In genomic region chr7:94004024-94004945, GRCh38 we compare ENCODE assay signal across 8 cellular contexts. TPM values are rescaled to one million over a fixed set of nuclear protein-coding genes. Genes with fewer than 3 reads are reported as not detected.
DNase-seq lines count a peak whose midpoint lies in the region; ATAC-seq, FAIRE-seq and TF ChIP-seq lines count a peak whose summit lies in the region.

Gene BET1 (minus strand): TSS chr7:94004355. CDS start chr7:94004216, 139 bp downstream.

- FAIRE-seq in GM18507 (lab: Jason Lieb, UNC) = peak; percentile 97

- H3K4me3 ChIP-seq in astrocyte of the cerebellum (ENCODE audit: low read depth, low read length) (peak within 1 kb of the TSS; percentile 90), rectal smooth muscle tissue (ENCODE audit: low read length) (peak within 1 kb of the TSS; percentile 77), aorta (ENCODE audit: low read length in 2 of 2) (peak within 1 kb of the TSS; percentile 92 to 93)

- in situ Hi-C loops in astrocyte of the cerebellum (cut with HindIII; ENCODE audit: low sequenced_read_pairs) = loop anchor here (5.0 kb wide), 1 partner anchor 82 kb away; the partner anchor contains the start of gene GNG11

- H3K27ac ChIP-seq in rectal smooth muscle tissue (ENCODE audit: low read depth, low read length) (peak within 1 kb of the TSS; percentile 80), aorta (ENCODE audit: low read depth in 1 of 2, low read length in 2 of 2) (peak within 1 kb of the TSS; percentile 44 to 55)

- 0% methylated on average over 46 to 47 of the region's 47 CpGs for WGBS in aorta, 2 donors

- H3K9ac ChIP-seq in rectal smooth muscle tissue (ENCODE audit: low read length) = peak within 1 kb of the TSS; percentile 71

- intact Hi-C loops in aorta (cut with DNase I) = loop anchor here in 1 of 2 donors (5.0 to 10.0 kb wide), 2 partner anchors 82 to 199 kb away; partner anchors contain the start of gene GNG11

- peak; percentile 96 for ATAC-seq in HG02981 (IDR thresholded peaks at IDR 0.05; ENCODE audit: unreplicated experiment)
- ATAC-seq in aorta (ENCODE audit: low FRiP score) = peak; percentile 100

- H3K9me3 ChIP-seq in aorta (ENCODE audit: control insufficient read depth, low read length) = no peaks in the 10 kb centered on the region

- H3K27me3 ChIP-seq in rectal smooth muscle tissue (ENCODE audit: control insufficient read depth, insufficient read depth, low read length) = no peaks in the 10 kb centered on the region
- H3K27me3 ChIP-seq in aorta (ENCODE audit: control insufficient read depth in 1 of 2, insufficient read depth in 2 of 2, low read length in 1 of 2) = no peaks in the 10 kb centered on the region

- no peak for TF ChIP-seq CTCF in astrocyte of the cerebellum (IDR thresholded peaks at IDR 0.05; ENCODE audit: low read depth, low read length, missing control alignments)

- H3K4me1 ChIP-seq in rectal smooth muscle tissue (ENCODE audit: control insufficient read depth, insufficient read depth, low read length) (no peaks in the 10 kb centered on the region), aorta (ENCODE audit: control insufficient read depth in 1 of 2, insufficient read depth in 2 of 2, low read length in 2 of 2) (no peaks in the 10 kb centered on the region)

- no peaks in the 10 kb centered on the region for H3K36me3 ChIP-seq in rectal smooth muscle tissue (ENCODE audit: control insufficient read depth, insufficient read depth, low read length)
- H3K36me3 ChIP-seq in aorta (ENCODE audit: control insufficient read depth in 1 of 2, insufficient read depth in 2 of 2, low read length in 1 of 2) = no peaks in the 10 kb centered on the region

- DNase-seq in GM18507 (ENCODE audit: extremely low spot score, insufficient read length, low read depth) (peak; percentile 85), NCI-H2029 treated with DMSO at 0.1 percent for 48 hours (lab: John Stamatoyannopoulos, UW) (peak; percentile 80), T-helper 9 cell (peak; percentile 92), astrocyte of the cerebellum (ENCODE audit: low read depth) (peak; percentile 96), hepatic stellate cell (ENCODE audit: low spot score) (peak; percentile 90), aorta (peak; percentile 97 to 98)

RNA-seq across cellular contexts. Expression of gene BET1, which starts in this region (rescaled TPM):
- 10 to 100 TPM; 17.4 to 24.3 TPM for total RNA-seq in aorta
- 10 to 100 TPM; 14.3 to 28.9 TPM for polyA plus RNA-seq in aorta

Comparison
In these comparisons a context has a peak if more than half of its experiments do, and no peak if none do; other contexts are left out.
1. Peak in every context shown above with its lines: DNase-seq, ATAC-seq, H3K4me3 ChIP-seq and H3K27ac ChIP-seq.